In the genomic region with DNA sequence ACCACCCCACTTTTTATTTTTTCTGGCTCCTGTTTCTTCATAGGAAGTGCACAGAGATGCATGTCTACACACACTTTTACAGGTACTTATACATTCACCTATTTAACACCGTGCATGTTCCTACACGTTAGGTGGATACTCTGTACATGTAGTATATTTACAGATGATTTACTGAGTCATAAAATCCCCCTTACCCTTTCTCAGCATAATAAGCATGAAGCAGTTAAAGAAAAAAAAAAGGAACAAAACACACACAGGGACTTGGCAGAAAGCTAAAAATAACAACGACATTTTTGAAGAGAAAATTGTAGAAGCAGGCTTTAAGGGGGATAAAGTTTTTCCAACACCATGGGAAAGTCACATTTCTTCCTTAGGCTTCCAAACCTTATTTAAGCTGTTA, we compare ENCODE assay signal across 15 cellular contexts.
DNase-seq lines count a peak whose midpoint lies in the region; TF ChIP-seq lines count a peak whose summit lies in the region.
"Had no signal": no experiment of that assay in that cellular context is flagged by ENCODE, and none has a peak within 500 bp of the region (broad histone marks: within the 10 kb centered on the region; RNA-seq: fewer than 3 reads in every experiment).

No MANE protein-coding gene starts in this region.

- DNase-seq in NCI-H748 (lab: John Stamatoyannopoulos, UW; ENCODE audit: unreplicated experiment) (peak; percentile 11), NCI-H748 treated with DMSO at 0.1 percent for 48 hours (lab: John Stamatoyannopoulos, UW) (no peak), astrocyte of the spinal cord (ENCODE audit: low read depth, low spot score) (peak; percentile 44), fibroblast of peridontal ligament (ENCODE audit: extremely low read depth) (peak; percentile 6), retinal pigment epithelial cell (ENCODE audit: low read depth) (peak; percentile 36), NCI-H446 (lab: John Stamatoyannopoulos, UW) (no peak), NK-92 (lab: John Stamatoyannopoulos, UW; ENCODE audit: unreplicated experiment) (no peak), pons (ENCODE audit: low spot score) (no peak)
- DNase-seq: CD8-positive, alpha-beta T cell; DMS79; NCI-H1092; NCI-H1694 treated with DMSO at 0.1 percent for 48 hours; NCI-H2107; NCI-H446 treated with DMSO at 0.1 percent for 48 hours had no signal

- TF ChIP-seq CTCF in astrocyte of the spinal cord (IDR thresholded peaks at IDR 0.05; ENCODE audit: low read depth, low read length) (no peak), retinal pigment epithelial cell (conservative IDR thresholded peaks at IDR 0.05; ENCODE audit: low read depth, low read length) (no peak)

- in situ Hi-C loops in astrocyte of the spinal cord (cut with HindIII; ENCODE audit: low sequenced_read_pairs), result no loop called here

- H3K4me3 ChIP-seq in astrocyte of the spinal cord (ENCODE audit: low read depth, low read length) (no peak overlapping the region), retinal pigment epithelial cell (ENCODE audit: low read length) (no peak overlapping the region)
- H3K4me3 ChIP-seq: BLaER1 had no signal

Comparison
In these comparisons a context has a peak if more than half of its experiments do, and no peak if none do; other contexts are left out.
1. DNase-seq: peak in NCI-H748 (single experiment), astrocyte of the spinal cord (single experiment), fibroblast of peridontal ligament (single experiment) and retinal pigment epithelial cell (single experiment); none in NCI-H748 treated with DMSO at 0.1 percent for 48 hours (single experiment), NCI-H446 (0 of 2), NK-92 (single experiment) and pons (single experiment).